12 cellular contexts compared by ENCODE assay signal in genomic region chr12:113911971-113912760, GRCh38.
"Had no signal": no experiment of that assay in that cellular context is flagged by ENCODE, and none has a peak within 500 bp of the region (broad histone marks: within the 10 kb centered on the region; RNA-seq: fewer than 3 reads in every experiment).

No MANE protein-coding gene starts in this region.

- ATAC-seq: activated CD4-positive, CD25-positive, alpha-beta regulatory T cell treated with anti-CD3 and anti-CD28 coated beads, Interleukin-2, amount 50 U/mL, for 24 hours had no signal

- H3K27ac ChIP-seq: brain microvascular endothelial cell, cardiac muscle cell, KMS-11, PC-9, SK-N-MC had no signal

- H3K9me3 Mint-ChIP-seq: activated T-cell treated with anti-CD3 and anti-CD28 coated beads, Interleukin-2, amount 50 U/mL, for 4 hours; T-helper 2 cell treated with Interferon-gamma antibody and Interleukin-4, amounts not matched to agents 5 μg/mL and 100 μg/mL, for 36 hours had no signal

- DNase-seq: SIG-M5 had no signal

- H3K9ac ChIP-seq: KMS-11 had no signal

- H3K4me3 ChIP-seq: cardiac muscle cell, PC-9, SK-N-MC had no signal

- H3K4me3 Mint-ChIP-seq: activated CD8-positive, alpha-beta memory T cell treated with anti-CD3 and anti-CD28 coated beads, Interleukin-2, amount 10 ng/mL, durations not matched to agents 7 days and 5 days; activated CD8-positive, alpha-beta T cell treated with anti-CD3 and anti-CD28 coated beads, Interleukin-2, amount 10 ng/mL, durations not matched to agents 7 days and 5 days; activated naive CD8-positive, alpha-beta T cell; activated T-cell treated with anti-CD3 and anti-CD28 coated beads, Interleukin-2, amount 50 U/mL, for 4 hours; T-helper 2 cell treated with Interferon-gamma antibody and Interleukin-4, amounts not matched to agents 5 μg/mL and 100 μg/mL, for 36 hours had no signal

- H3K27me3 ChIP-seq: brain microvascular endothelial cell, cardiac muscle cell had no signal

- H3K27ac Mint-ChIP-seq: activated CD8-positive, alpha-beta memory T cell treated with anti-CD3 and anti-CD28 coated beads, Interleukin-2, amount 10 ng/mL, durations not matched to agents 7 days and 5 days; activated CD8-positive, alpha-beta T cell treated with anti-CD3 and anti-CD28 coated beads, Interleukin-2, amount 10 ng/mL, durations not matched to agents 7 days and 5 days; activated naive CD8-positive, alpha-beta T cell; T-helper 2 cell treated with Interferon-gamma antibody and Interleukin-4, amounts not matched to agents 5 μg/mL and 100 μg/mL, for 36 hours had no signal

- H3K4me1 Mint-ChIP-seq: activated CD8-positive, alpha-beta memory T cell treated with anti-CD3 and anti-CD28 coated beads, Interleukin-2, amount 10 ng/mL, durations not matched to agents 7 days and 5 days had no signal

- H2AFZ ChIP-seq: PC-9 had no signal

- H3K27me3 Mint-ChIP-seq: activated CD8-positive, alpha-beta memory T cell treated with anti-CD3 and anti-CD28 coated beads, Interleukin-2, amount 10 ng/mL, durations not matched to agents 7 days and 5 days; activated naive CD8-positive, alpha-beta T cell had no signal

- H3K4me2 ChIP-seq: KMS-11, PC-9 had no signal

- H3K36me3 ChIP-seq: brain microvascular endothelial cell, cardiac muscle cell had no signal
